Comparison of ENCODE assay signal across 10 cellular contexts in the genomic region with DNA sequence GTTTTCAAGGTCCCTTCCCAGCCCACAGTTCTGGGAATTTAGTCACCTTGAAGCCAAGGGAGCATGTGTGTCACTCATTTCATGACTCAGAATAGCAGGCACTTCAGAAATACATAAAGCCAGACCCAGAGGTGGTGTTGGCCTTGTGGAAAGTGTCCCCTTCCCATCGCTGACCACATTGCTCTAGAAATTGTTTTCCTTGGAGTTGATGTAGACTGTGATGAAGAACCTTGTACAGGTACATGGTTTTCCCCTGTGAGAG.
DNase-seq lines count a peak whose midpoint lies in the region; ATAC-seq and TF ChIP-seq lines count a peak whose summit lies in the region.
"Had no signal": no experiment of that assay in that cellular context is flagged by ENCODE, and none has a peak within 500 bp of the region (broad histone marks: within the 10 kb centered on the region; RNA-seq: fewer than 3 reads in every experiment).

No MANE protein-coding gene starts in this region.

- H3K4me1 Mint-ChIP-seq in activated naive CD4-positive, alpha-beta T cell treated with anti-CD3 and anti-CD28 coated beads, Interleukin-2, amount 50 U/mL, for 24 hours: peaks cover 62% of the 10 kb centered on the region
- H3K4me1 Mint-ChIP-seq in activated naive CD4-positive, alpha-beta T cell treated with anti-CD3 and anti-CD28 coated beads, Interleukin-2, amount 10 ng/mL, durations not matched to agents 7 days and 5 days: peaks cover 39% of the 10 kb centered on the region
- H3K4me1 Mint-ChIP-seq in activated naive CD8-positive, alpha-beta T cell treated with anti-CD3 and anti-CD28 coated beads for 36 hours: peaks cover 31% of the 10 kb centered on the region

- CTCF ChIA-PET in activated naive CD4-positive, alpha-beta T cell treated with anti-CD3 and anti-CD28 coated beads, Interleukin-2, amount 10 ng/mL, durations not matched to agents 7 days and 5 days (lab: Charles Lee): no interaction called here

- H3K9me3 Mint-ChIP-seq in activated naive CD4-positive, alpha-beta T cell treated with anti-CD3 and anti-CD28 coated beads, Interleukin-2, amount 50 U/mL, for 24 hours: no peaks in the 10 kb centered on the region
- H3K9me3 Mint-ChIP-seq in activated naive CD4-positive, alpha-beta T cell treated with anti-CD3 and anti-CD28 coated beads, Interleukin-2, amount 10 ng/mL, durations not matched to agents 7 days and 5 days: no peaks in the 10 kb centered on the region
- no peaks in the 10 kb centered on the region for H3K9me3 Mint-ChIP-seq in activated naive CD8-positive, alpha-beta T cell treated with anti-CD3 and anti-CD28 coated beads for 36 hours

- intact Hi-C loops in right cardiac atrium (cut with DNase I): no loop called here
- intact Hi-C loops in testis (cut with DNase I; ENCODE audit: low total_unique reads): no loop called here
- intact Hi-C loops in esophagus muscularis mucosa (cut with DNase I): no loop called here

- H3K27me3 ChIP-seq in right cardiac atrium (ENCODE audit: control insufficient read depth, insufficient read depth): no peaks in the 10 kb centered on the region
- no peaks in the 10 kb centered on the region for H3K27me3 ChIP-seq in testis
- H3K27me3 ChIP-seq in esophagus muscularis mucosa: no peaks in the 10 kb centered on the region

- peaks cover 34% of the 10 kb centered on the region for H3K4me1 ChIP-seq in right cardiac atrium (ENCODE audit: control insufficient read depth, insufficient read depth, low read length)
- peaks cover 15% of the 10 kb centered on the region for H3K4me1 ChIP-seq in testis
- H3K4me1 ChIP-seq in esophagus muscularis mucosa: peaks cover 13 to 31% (median 21%) of the 10 kb centered on the region in 4 donors

- no peaks in the 10 kb centered on the region for H3K27me3 Mint-ChIP-seq in activated naive CD4-positive, alpha-beta T cell treated with anti-CD3 and anti-CD28 coated beads, Interleukin-2, amount 50 U/mL, for 24 hours
- H3K27me3 Mint-ChIP-seq in activated naive CD4-positive, alpha-beta T cell treated with anti-CD3 and anti-CD28 coated beads, Interleukin-2, amount 10 ng/mL, durations not matched to agents 7 days and 5 days: no peaks in the 10 kb centered on the region
- no peaks in the 10 kb centered on the region for H3K27me3 Mint-ChIP-seq in activated naive CD8-positive, alpha-beta T cell treated with anti-CD3 and anti-CD28 coated beads for 36 hours

- H3K36me3 ChIP-seq in testis (ENCODE audit: low read depth, missing control alignments) (no peaks in the 10 kb centered on the region), esophagus muscularis mucosa (no peaks in the 10 kb centered on the region)

- peak; percentile 18 to 55 for ATAC-seq in right cardiac atrium

- TF ChIP-seq POLR2A in testis (IDR thresholded peaks at IDR 0.05) (no peak), esophagus muscularis mucosa (IDR thresholded peaks at IDR 0.05; ENCODE audit: low read depth) (no peak)

- no peak for TF ChIP-seq CTCF in testis (IDR thresholded peaks at IDR 0.05)
- no peak for TF ChIP-seq CTCF in esophagus muscularis mucosa (IDR thresholded peaks at IDR 0.05)

- no peak for TF ChIP-seq EP300 in esophagus muscularis mucosa (IDR thresholded peaks at IDR 0.05)

- H3K36me3 Mint-ChIP-seq in activated naive CD4-positive, alpha-beta T cell treated with anti-CD3 and anti-CD28 coated beads, Interleukin-2, amount 50 U/mL, for 24 hours: peaks cover 3% of the 10 kb centered on the region
- H3K36me3 Mint-ChIP-seq in activated naive CD4-positive, alpha-beta T cell treated with anti-CD3 and anti-CD28 coated beads, Interleukin-2, amount 10 ng/mL, durations not matched to agents 7 days and 5 days: peaks cover 3% of the 10 kb centered on the region
- H3K36me3 Mint-ChIP-seq in activated naive CD8-positive, alpha-beta T cell treated with anti-CD3 and anti-CD28 coated beads for 36 hours: no peaks in the 10 kb centered on the region

- no peaks in the 10 kb centered on the region for H3K9me3 ChIP-seq in right cardiac atrium (ENCODE audit: control insufficient read depth, low read length)
- H3K9me3 ChIP-seq in testis: no peaks in the 10 kb centered on the region
- H3K9me3 ChIP-seq in esophagus muscularis mucosa: no peaks in the 10 kb centered on the region

- WGBS in right cardiac atrium: 76% methylated on average over 1 of the region's 1 CpG
- WGBS in testis, 2 donors: 72 to 73% methylated on average over 1 of the region's 1 CpG
- no CpG with 5 or more reads among the region's 1 CpG for WGBS in esophagus muscularis mucosa

- H3K4me3 ChIP-seq in right cardiac atrium (ENCODE audit: low read length) (no peak overlapping the region), testis (no peak overlapping the region), esophagus muscularis mucosa (no peak overlapping the region)

- no peak for DNase-seq in activated naive CD4-positive, alpha-beta T cell treated with anti-CD3 and anti-CD28 coated beads, Interleukin-2, amount 10 ng/mL, durations not matched to agents 7 days and 5 days
- DNase-seq in activated naive CD8-positive, alpha-beta T cell treated with anti-CD3 and anti-CD28 coated beads for 36 hours: peak; percentile 11
- DNase-seq in right cardiac atrium (no peak), testis (no peak), esophagus muscularis mucosa (ENCODE audit: extremely low spot score) (no peak), NCI-H187 treated with DMSO at 0.1 percent for 48 hours (lab: John Stamatoyannopoulos, UW) (no peak), NCI-H187 (lab: John Stamatoyannopoulos, UW) (no peak)
- DNase-seq: GDM1, OCI-M1 had no signal

- peak overlapping the region; percentile 54 for H3K4me3 Mint-ChIP-seq in activated naive CD4-positive, alpha-beta T cell treated with anti-CD3 and anti-CD28 coated beads, Interleukin-2, amount 50 U/mL, for 24 hours
- no peak overlapping the region for H3K4me3 Mint-ChIP-seq in activated naive CD4-positive, alpha-beta T cell treated with anti-CD3 and anti-CD28 coated beads, Interleukin-2, amount 10 ng/mL, durations not matched to agents 7 days and 5 days
- no peak overlapping the region for H3K4me3 Mint-ChIP-seq in activated naive CD8-positive, alpha-beta T cell treated with anti-CD3 and anti-CD28 coated beads for 36 hours

- H3K27ac Mint-ChIP-seq in activated naive CD4-positive, alpha-beta T cell treated with anti-CD3 and anti-CD28 coated beads, Interleukin-2, amount 50 U/mL, for 24 hours: peak overlapping the region; percentile 52
- no peak overlapping the region for H3K27ac Mint-ChIP-seq in activated naive CD4-positive, alpha-beta T cell treated with anti-CD3 and anti-CD28 coated beads, Interleukin-2, amount 10 ng/mL, durations not matched to agents 7 days and 5 days
- peak overlapping the region; percentile 43 for H3K27ac Mint-ChIP-seq in activated naive CD8-positive, alpha-beta T cell treated with anti-CD3 and anti-CD28 coated beads for 36 hours

- peak overlapping the region; percentile 21 for H3K27ac ChIP-seq in right cardiac atrium (ENCODE audit: low read length)
- H3K27ac ChIP-seq in testis: peak overlapping the region; percentile 3 to 36
- peak overlapping the region in 1 of 4 donors; percentile 6 for H3K27ac ChIP-seq in esophagus muscularis mucosa (replicated peaks in 1 of 4)
